Comparison of ENCODE assay signal across 10 cellular contexts in the genomic region with DNA sequence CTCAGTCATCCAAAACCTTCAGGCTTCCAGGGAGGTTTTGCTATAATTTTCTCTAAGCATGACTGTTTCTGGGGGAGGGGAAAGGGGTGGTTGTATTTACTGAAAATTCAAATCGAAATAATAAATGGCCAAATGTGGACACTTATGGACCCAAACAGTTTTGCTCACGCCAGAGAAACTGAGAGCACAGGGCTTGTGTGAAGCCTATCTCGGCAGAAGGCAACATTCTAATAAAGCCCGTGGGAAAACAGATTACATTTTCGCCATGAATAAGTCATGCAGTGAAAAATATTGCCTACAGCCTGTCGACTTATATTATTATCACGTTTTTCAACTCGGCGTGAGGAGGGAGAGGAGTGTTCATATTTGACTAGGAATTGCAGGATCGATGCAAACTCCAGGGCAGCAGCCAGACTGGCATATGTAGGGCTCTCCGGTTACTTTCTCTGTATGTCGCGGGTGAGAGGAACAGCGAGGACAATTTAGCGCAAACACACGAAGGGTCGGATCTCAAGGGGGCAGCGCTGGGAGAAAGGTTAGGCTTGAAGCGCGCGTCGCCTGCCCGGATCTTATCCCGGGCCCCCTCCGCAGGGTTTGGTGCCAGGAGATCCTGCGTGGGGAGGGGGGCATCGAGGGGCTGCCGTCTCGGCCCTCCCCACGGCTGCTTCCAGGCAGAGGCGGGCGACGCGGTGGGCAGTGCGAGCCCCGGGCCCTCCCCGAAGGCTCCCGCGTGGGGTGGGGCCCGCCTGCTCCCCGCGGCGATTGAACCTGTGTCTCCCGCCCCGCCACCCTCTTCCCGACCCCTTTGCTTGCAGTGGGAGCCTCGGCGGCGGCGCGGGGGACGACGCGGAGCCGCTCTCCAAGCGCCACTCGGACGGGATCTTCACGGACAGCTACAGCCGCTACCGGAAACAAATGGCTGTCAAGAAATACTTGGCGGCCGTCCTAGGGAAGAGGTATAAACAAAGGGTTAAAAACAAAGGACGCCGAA. TPM values are rescaled to one million over a fixed set of nuclear protein-coding genes. Genes with fewer than 3 reads are reported as not detected.
DNase-seq lines count a peak whose midpoint lies in the region; ATAC-seq and TF ChIP-seq lines count a peak whose summit lies in the region.
"Had no signal": no experiment of that assay in that cellular context is flagged by ENCODE, and none has a peak within 500 bp of the region (broad histone marks: within the 10 kb centered on the region; RNA-seq: fewer than 3 reads in every experiment).

No MANE protein-coding gene starts in this region.

- no peak overlapping the region for H2BK20ac ChIP-seq in IMR-90 (ENCODE audit: low read depth, low read length)

- H4K8ac ChIP-seq in IMR-90 (ENCODE audit: low read depth in 2 of 2, low read length in 2 of 2), result no peak overlapping the region

- H2BK15ac ChIP-seq in IMR-90 (ENCODE audit: low read depth, low read length), result no peak overlapping the region

- H3K4me2 ChIP-seq in IMR-90 (ENCODE audit: low read depth, low read length), result peak overlapping the region; percentile 56
- H3K4me2 ChIP-seq in mammary epithelial cell (ENCODE audit: insufficient read depth, low read depth, low read length), result peak overlapping the region; percentile 54

- DNase-seq in CD14-positive monocyte (ENCODE audit: low spot score) (no peak), IMR-90 (no peak), mammary epithelial cell (no peak), globus pallidus (ENCODE audit: low spot score) (no peak), GOT3 (lab: John Stamatoyannopoulos, UW) (no peak)
- no peak for DNase-seq in natural killer cell treated with Interleukin-12 subunit alpha and Interleukin-12 subunit beta and Interleukin-15 and Interleukin-18, amount 100 ng/mL, for 72 hours (ENCODE audit: low spot score)

- H3K4ac ChIP-seq in IMR-90 (ENCODE audit: low read depth, low read length), result no peak overlapping the region

- dilution Hi-C loops in IMR-90 (cut with HindIII; ENCODE audit: low sequenced_read_pairs, unreplicated experiment) (no loop called here), mammary epithelial cell (cut with HindIII; ENCODE audit: low sequenced_read_pairs) (no loop called here)

- H3K4me1 Mint-ChIP-seq in CD14-positive monocyte, result peaks cover 22% of the 10 kb centered on the region
- H3K4me1 Mint-ChIP-seq in natural killer cell treated with Interleukin-12 subunit alpha and Interleukin-12 subunit beta and Interleukin-15 and Interleukin-18, amount 100 ng/mL, for 72 hours (ENCODE audit: low read depth in 2 of 2), result peaks cover 5 to 13% of the 10 kb centered on the region in 2 donors

- CTCF ChIA-PET in IMR-90 (lab: Yijun Ruan, JAX), result no interaction called here
- CTCF ChIA-PET in mammary epithelial cell (lab: Charles Lee; ENCODE audit: low non-redundant PET), result no interaction called here

- in situ Hi-C loops in IMR-90 (cut with MboI; ENCODE audit: low sequenced_read_pairs), result no loop called here
- in situ Hi-C loops in mammary epithelial cell (cut with MboI; ENCODE audit: low sequenced_read_pairs in 2 of 2), result no loop called here

- POLR2A ChIA-PET in IMR-90 (lab: Charles Lee; ENCODE audit: unreplicated experiment), result no interaction called here

- intact Hi-C loops in CD14-positive monocyte (cut with micrococcal nuclease) (no loop called here), IMR-90 (cut with micrococcal nuclease) (no loop called here), mammary epithelial cell (cut with micrococcal nuclease) (loop anchor here (5.0 to 10.0 kb wide), 2 partner anchors 33 to 156 kb away; no protein-coding TSS in a partner anchor)

- H3K9me3 ChIP-seq in IMR-90 (ENCODE audit: control insufficient read depth, insufficient read depth, low read length), result peaks cover 2% of the 10 kb centered on the region; the same call in 1 of the 2 replicates
- no peaks in the 10 kb centered on the region for H3K9me3 ChIP-seq in mammary epithelial cell (replicated peaks; ENCODE audit: insufficient read depth, low read length)

- no peak overlapping the region for H3K18ac ChIP-seq in IMR-90 (ENCODE audit: low read depth, low read length)

- BruUV-seq in IMR-90 (replicated peaks; lab: Mats Ljungman, UMichigan), result no TSS peak
- BruUV-seq in mammary epithelial cell (replicated peaks; lab: Mats Ljungman, UMichigan), result no TSS peak

- no peak overlapping the region for H2AK9ac ChIP-seq in IMR-90 (replicated peaks; ENCODE audit: low read depth, low read length, poor library complexity)

- no peak for TF ChIP-seq POLR2A in IMR-90 (IDR thresholded peaks at IDR 0.05; ENCODE audit: low read depth, low read length)

- H4K20me1 ChIP-seq in IMR-90 (ENCODE audit: insufficient read depth, low read length) (no peaks in the 10 kb centered on the region), mammary epithelial cell (ENCODE audit: insufficient read depth, low read length) (no peaks in the 10 kb centered on the region)

- H3K4me1 ChIP-seq in IMR-90 (ENCODE audit: control insufficient read depth, insufficient read depth, low read length) (no peaks in the 10 kb centered on the region; the same call in 1 of the 2 replicates), mammary epithelial cell (ENCODE audit: insufficient read depth, low read length) (peaks cover 8% of the 10 kb centered on the region)

- H3K79me1 ChIP-seq in IMR-90 (ENCODE audit: low read depth in 1 of 2, low read length in 2 of 2), result no peaks in the 10 kb centered on the region

- no peak overlapping the region for H2BK120ac ChIP-seq in IMR-90 (ENCODE audit: low read depth, low read length)

- H3K27me3 Mint-ChIP-seq in CD14-positive monocyte (ENCODE audit: low read depth in 3 of 3), result peaks cover 75 to 86% (median 76%) of the 10 kb centered on the region in 3 donors
- peaks cover 47 to 70% of the 10 kb centered on the region in 2 donors for H3K27me3 Mint-ChIP-seq in natural killer cell treated with Interleukin-12 subunit alpha and Interleukin-12 subunit beta and Interleukin-15 and Interleukin-18, amount 100 ng/mL, for 72 hours

- no peaks in the 10 kb centered on the region for H3K9me1 ChIP-seq in IMR-90 (ENCODE audit: insufficient read depth, low read length)

- H4K91ac ChIP-seq in IMR-90 (ENCODE audit: insufficient read depth, low read depth, low read length), result no peak overlapping the region

- no peak overlapping the region for H2BK5ac ChIP-seq in IMR-90 (ENCODE audit: low read depth, low read length, poor library complexity, severe bottlenecking)

- no peak for ATAC-seq in IMR-90 (ENCODE audit: low read depth)
- ATAC-seq in natural killer cell treated with Interleukin-12 subunit alpha and Interleukin-12 subunit beta and Interleukin-15 and Interleukin-18, amount 100 ng/mL, for 72 hours, result no peak
- ATAC-seq in HG03565 (IDR thresholded peaks at IDR 0.05; ENCODE audit: unreplicated experiment), result no peak
- no peak for ATAC-seq in GM19467 (IDR thresholded peaks at IDR 0.05; ENCODE audit: unreplicated experiment)

- H3K14ac ChIP-seq in IMR-90 (replicated peaks; ENCODE audit: low read depth, low read length), result no peak overlapping the region

- peaks cover 0 to 7% of the 10 kb centered on the region in 2 donors for H3K36me3 Mint-ChIP-seq in CD14-positive monocyte
- peaks cover 13% of the 10 kb centered on the region for H3K36me3 Mint-ChIP-seq in natural killer cell treated with Interleukin-12 subunit alpha and Interleukin-12 subunit beta and Interleukin-15 and Interleukin-18, amount 100 ng/mL, for 72 hours

- no peak overlapping the region for H3K56ac ChIP-seq in IMR-90 (ENCODE audit: extremely low read depth, insufficient read depth, low read length)

- peak overlapping the region in 1 of 7 donors; percentile 50 for H3K27ac Mint-ChIP-seq in CD14-positive monocyte
- H3K27ac Mint-ChIP-seq in natural killer cell treated with Interleukin-12 subunit alpha and Interleukin-12 subunit beta and Interleukin-15 and Interleukin-18, amount 100 ng/mL, for 72 hours, result no peak overlapping the region

- no peak overlapping the region for H4K5ac ChIP-seq in IMR-90 (ENCODE audit: low read depth, low read length)

- no peak for TF ChIP-seq CTCF in CD14-positive monocyte (IDR thresholded peaks at IDR 0.05)
- no peak for TF ChIP-seq CTCF in IMR-90 (conservative IDR thresholded peaks at IDR 0.05; ENCODE audit: low read depth, low read length)
- no peak for TF ChIP-seq CTCF in mammary epithelial cell (conservative IDR thresholded peaks at IDR 0.05 in 1 of 2, IDR thresholded peaks at IDR 0.05 in 1 of 2; ENCODE audit: extremely low read depth in 1 of 2, insufficient read depth in 1 of 2, low read depth in 1 of 2, low read length in 2 of 2)

- no peak for TF ChIP-seq RAD21 in IMR-90 (IDR thresholded peaks at IDR 0.05; ENCODE audit: low read length)

- H3K23ac ChIP-seq in IMR-90 (ENCODE audit: low read depth, low read length), result no peak overlapping the region

- H3K79me2 ChIP-seq in mammary epithelial cell (ENCODE audit: insufficient read depth, low read length), result no peaks in the 10 kb centered on the region

- H3K27ac ChIP-seq in IMR-90 (ENCODE audit: insufficient read depth, low read length) (no peak overlapping the region), mammary epithelial cell (ENCODE audit: insufficient read depth, low read depth, low read length) (no peak overlapping the region)
- H3K27ac ChIP-seq: VCaP had no signal

- H2AFZ ChIP-seq in IMR-90 (replicated peaks; ENCODE audit: low read length, poor library complexity), result no peak overlapping the region
- H2AFZ ChIP-seq in mammary epithelial cell (ENCODE audit: low read depth, low read length), result no peak overlapping the region

- H3K4me3 Mint-ChIP-seq in CD14-positive monocyte, result peak overlapping the region; percentile 51 to 80
- H3K4me3 Mint-ChIP-seq in natural killer cell treated with Interleukin-12 subunit alpha and Interleukin-12 subunit beta and Interleukin-15 and Interleukin-18, amount 100 ng/mL, for 72 hours, result peak overlapping the region; percentile 68

- H3K9ac ChIP-seq in IMR-90 (ENCODE audit: low read depth, low read length) (no peak overlapping the region), mammary epithelial cell (ENCODE audit: insufficient read depth, low read length) (no peak overlapping the region)

- H3K9me3 Mint-ChIP-seq in CD14-positive monocyte, result peaks cover 0 to 29% (median 8%) of the 10 kb centered on the region in 7 donors
- no peaks in the 10 kb centered on the region for H3K9me3 Mint-ChIP-seq in natural killer cell treated with Interleukin-12 subunit alpha and Interleukin-12 subunit beta and Interleukin-15 and Interleukin-18, amount 100 ng/mL, for 72 hours

- H2AK5ac ChIP-seq in IMR-90 (ENCODE audit: low read depth, low read length), result no peak overlapping the region

- H3K36me3 ChIP-seq in IMR-90 (ENCODE audit: control insufficient read depth, insufficient read depth, low read length) (no peaks in the 10 kb centered on the region), mammary epithelial cell (ENCODE audit: insufficient read depth, low read length) (no peaks in the 10 kb centered on the region)

- H3K4me3 ChIP-seq in IMR-90 (ENCODE audit: insufficient read depth, low read depth, low read length) (peak overlapping the region; percentile 3; the same call in 1 of the 2 replicates), mammary epithelial cell (replicated peaks in 1 of 3; ENCODE audit: insufficient read depth in 1 of 3, low read depth in 2 of 3, low read length in 3 of 3) (peak overlapping the region in 1 of 3 experiments; percentile 10)

- WGBS in IMR-90 (ENCODE audit: extremely low coverage in 2 of 2, insufficient read length in 1 of 2), 2 experiments, result 3% methylated on average over 10 of the region's 65 CpGs; no CpG with 5 or more reads in 1 of the 2 experiments
- 14% methylated on average over 30 of the region's 65 CpGs for WGBS in mammary epithelial cell (ENCODE audit: low coverage, missing lambda C conversion rate)

- H3K27me3 ChIP-seq in IMR-90 (ENCODE audit: control insufficient read depth, insufficient read depth, low read length) (peaks cover 65% of the 10 kb centered on the region), mammary epithelial cell (ENCODE audit: insufficient read depth, low read length) (peaks cover 48% of the 10 kb centered on the region)

RNA-seq across cellular contexts. Expression of gene ADCYAP1, which starts 4.3 kb away (rescaled TPM):
- polyA plus RNA-seq in CD14-positive monocyte, result not detected
- not detected in 2 replicates for total RNA-seq in IMR-90 (2012; rRNA removed)
- not detected in 2 replicates for polyA plus RNA-seq in IMR-90 (2012; rRNA removed)
- polyA plus RNA-seq in IMR-90 (2012; cell fraction: cytosol; rRNA removed), result not detected in 2 replicates
- not detected in 2 replicates for polyA plus RNA-seq in IMR-90 (2012; cell fraction: nucleus; rRNA removed; ENCODE audit: low replicate concordance)
- not detected for total RNA-seq in mammary epithelial cell
- not detected for polyA plus RNA-seq in mammary epithelial cell
- polyA minus RNA-seq in mammary epithelial cell, result not detected
- total RNA-seq in natural killer cell treated with Interleukin-12 subunit alpha and Interleukin-12 subunit beta and Interleukin-15 and Interleukin-18, amount 100 ng/mL, for 72 hours, result under 1 TPM in 1 of 2 donors, not detected in 1; 0.31 TPM
- total RNA-seq: pulmonary artery endothelial cell had no signal
